ENCODE assay signal across 18 cellular contexts in the genomic region with DNA sequence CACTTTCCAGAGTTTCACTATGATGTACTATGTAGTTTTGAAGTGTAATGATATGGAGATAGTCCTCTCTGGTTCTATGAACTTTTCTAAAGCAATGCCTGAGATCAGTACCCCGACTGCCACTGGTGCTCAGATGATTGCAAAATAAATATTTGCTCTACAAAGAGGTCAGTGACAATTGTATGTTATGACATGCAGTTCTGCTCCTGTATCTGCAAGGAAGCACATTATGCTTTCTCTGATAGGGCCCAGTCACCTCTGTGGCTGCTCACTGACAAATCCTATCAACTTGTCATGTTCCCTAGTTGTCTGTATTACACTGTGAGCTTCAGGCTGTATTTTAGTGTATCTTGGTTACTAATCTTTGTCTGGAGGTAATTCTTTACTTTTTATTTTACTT.
DNase-seq lines count a peak whose midpoint lies in the region; ATAC-seq and TF ChIP-seq lines count a peak whose summit lies in the region.
"Had no signal": no experiment of that assay in that cellular context is flagged by ENCODE, and none has a peak within 500 bp of the region (broad histone marks: within the 10 kb centered on the region; RNA-seq: fewer than 3 reads in every experiment).

No MANE protein-coding gene starts in this region.

- 14% methylated on average over 1 of the region's 1 CpG for WGBS in right lobe of liver (ENCODE audit: insufficient coverage, low coverage, low lambda C conversion rate, missing lambda C conversion rate)

- intact Hi-C loops in right lobe of liver (cut with DNase I), result no loop called here
- intact Hi-C loops in ascending aorta (cut with DNase I), result no loop called here

- no peaks in the 10 kb centered on the region for H3K36me3 ChIP-seq in right lobe of liver
- H3K36me3 ChIP-seq in ascending aorta, result no peaks in the 10 kb centered on the region
- H3K36me3 ChIP-seq: BLaER1 had no signal

- H3K4me1 ChIP-seq in right lobe of liver (peaks cover 0 to 27% (median 0%) of the 10 kb centered on the region in 4 donors), ascending aorta (no peaks in the 10 kb centered on the region)
- H3K4me1 ChIP-seq: BLaER1 had no signal

- no peak overlapping the region for H3K4me3 ChIP-seq in right lobe of liver
- no peak overlapping the region for H3K4me3 ChIP-seq in ascending aorta
- H3K4me3 ChIP-seq: BLaER1 had no signal

- peak; percentile 97 to 100 (median 99) for ATAC-seq in right lobe of liver
- ATAC-seq: CD8-positive, alpha-beta T cell; HCT116 had no signal

- H3K27ac ChIP-seq in right lobe of liver (no peak overlapping the region), ascending aorta (no peak overlapping the region)
- H3K27ac ChIP-seq: BLaER1, RWPE1 had no signal

- TF ChIP-seq CTCF in right lobe of liver (IDR thresholded peaks at IDR 0.05) (no peak), ascending aorta (IDR thresholded peaks at IDR 0.05) (no peak)

- no peaks in the 10 kb centered on the region for H3K27me3 ChIP-seq in right lobe of liver
- no peaks in the 10 kb centered on the region for H3K27me3 ChIP-seq in ascending aorta
- H3K27me3 ChIP-seq: BLaER1 had no signal

- DNase-seq in NCI-H345 (lab: John Stamatoyannopoulos, UW), result peak; percentile 10
- no peak for DNase-seq in NCI-H345 treated with DMSO at 0.1 percent for 48 hours (lab: John Stamatoyannopoulos, UW; ENCODE audit: unreplicated experiment)
- peak; percentile 2 for DNase-seq in HuH-7 (ENCODE audit: low spot score)
- peak; percentile 4 for DNase-seq in OCI-M1 (lab: John Stamatoyannopoulos, UW)
- peak in 2 of 3 donors; percentile 18 to 44 for DNase-seq in right lobe of liver
- DNase-seq in ascending aorta (ENCODE audit: low spot score in 2 of 2), result no peak
- DNase-seq in stimulated activated CD4-positive, alpha-beta T cell treated with anti-CD3 and anti-CD28 coated beads, Interleukin-4, amount 100 ng/mL, for 24 hours, result no peak
- no peak for DNase-seq in superior temporal gyrus (ENCODE audit: extremely low spot score)
- DNase-seq: CD8-positive, alpha-beta T cell; GF-D8; KBM-7; NCI-H1694; NCI-H2171; NK-92 treated with Interleukin-12 subunit alpha and Interleukin-12 subunit beta, amount 100 ng/mL, for 24 hours; T-helper 1 cell had no signal

- H3K9me3 ChIP-seq in right lobe of liver (no peaks in the 10 kb centered on the region), ascending aorta (no peaks in the 10 kb centered on the region)
- H3K9me3 ChIP-seq: BLaER1 had no signal

- no peak for TF ChIP-seq POLR2A in right lobe of liver (IDR thresholded peaks at IDR 0.05)

Comparison
In these comparisons a context has a peak if more than half of its experiments do, and no peak if none do; other contexts are left out.
1. DNase-seq: peak in NCI-H345 (single experiment), HuH-7 (single experiment), OCI-M1 (single experiment) and right lobe of liver (2 of 3); none in NCI-H345 treated with DMSO at 0.1 percent for 48 hours (single experiment), ascending aorta (0 of 2), stimulated activated CD4-positive, alpha-beta T cell treated with anti-CD3 and anti-CD28 coated beads, Interleukin-4, amount 100 ng/mL, for 24 hours (single experiment) and superior temporal gyrus (single experiment).